In the genomic region with DNA sequence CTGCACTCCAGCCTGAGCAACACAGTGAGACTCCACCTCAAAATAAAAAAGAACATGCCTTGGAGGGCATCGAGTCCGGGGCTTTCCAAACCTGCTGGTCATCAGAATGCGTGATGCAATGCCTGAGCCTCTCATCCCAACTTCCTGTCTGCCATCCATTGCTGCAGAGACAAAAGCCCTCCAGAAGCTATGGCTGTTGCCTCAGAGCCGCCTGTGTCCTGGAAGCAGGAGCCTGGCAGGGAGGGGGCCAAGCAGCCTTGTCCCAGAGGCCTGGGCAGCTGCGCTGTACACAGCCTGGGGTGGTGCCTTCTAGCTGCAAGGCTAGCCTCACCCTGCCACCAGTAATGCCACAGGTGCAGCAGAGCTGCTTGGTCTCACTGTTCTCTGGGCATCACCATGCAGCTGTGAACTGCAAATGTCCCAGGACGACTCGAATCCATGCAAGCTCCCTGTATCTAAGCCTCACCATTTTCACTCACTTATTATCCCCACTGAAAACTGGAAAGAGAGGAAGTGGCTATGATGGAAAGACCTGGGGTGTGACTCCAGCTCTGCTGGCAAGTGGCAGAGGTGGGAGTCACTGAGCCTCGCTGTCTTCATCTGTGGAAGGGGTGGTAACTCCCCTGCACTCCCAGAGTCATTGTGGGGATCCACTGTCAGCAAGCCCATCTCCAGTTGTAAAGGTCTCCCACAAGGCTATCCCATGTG, we compare ENCODE assay signal across 26 cellular contexts. TPM values are rescaled to one million over a fixed set of nuclear protein-coding genes. Genes with fewer than 3 reads are reported as not detected.
A peak's percentile ranks its signal among the peaks of the same experiment; 100 is the strongest.
DNase-seq lines count a peak whose midpoint lies in the region; ATAC-seq and TF ChIP-seq lines count a peak whose summit lies in the region.
"Had no signal": no experiment of that assay in that cellular context is flagged by ENCODE, and none has a peak within 500 bp of the region (broad histone marks: within the 10 kb centered on the region; RNA-seq: fewer than 3 reads in every experiment).

No MANE protein-coding gene starts in this region.

- no peaks in the 10 kb centered on the region for H3K4me1 ChIP-seq in left ventricle myocardium inferior
- H3K4me1 ChIP-seq in endodermal cell (ENCODE audit: control insufficient read depth, insufficient read depth, low read length): no peaks in the 10 kb centered on the region
- peaks cover 14% of the 10 kb centered on the region for H3K4me1 ChIP-seq in lower lobe of right lung
- peaks cover 0 to 14% (median 7%) of the 10 kb centered on the region in 4 donors for H3K4me1 ChIP-seq in upper lobe of left lung
- H3K4me1 ChIP-seq in vagina: no peaks in the 10 kb centered on the region
- H3K4me1 ChIP-seq: colonic mucosa, neural progenitor cell had no signal

- no peak overlapping the region for H3K27ac ChIP-seq in left ventricle myocardium inferior (replicated peaks)
- no peak overlapping the region for H3K27ac ChIP-seq in endodermal cell (ENCODE audit: low read depth, low read length)
- peak overlapping the region; percentile 74 for H3K27ac ChIP-seq in lower lobe of right lung
- peak overlapping the region; percentile 53 to 90 (median 74) for H3K27ac ChIP-seq in upper lobe of left lung
- H3K27ac ChIP-seq in vagina: no peak overlapping the region
- H3K27ac ChIP-seq in WERI-Rb-1: no peak overlapping the region
- H3K27ac ChIP-seq: colonic mucosa, neural progenitor cell had no signal

- H3K36me3 ChIP-seq in left ventricle myocardium inferior (no peaks in the 10 kb centered on the region), endodermal cell (ENCODE audit: control insufficient read depth, insufficient read depth, low read length) (no peaks in the 10 kb centered on the region), lower lobe of right lung (peaks cover 10% of the 10 kb centered on the region), upper lobe of left lung (peaks cover 0 to 2% (median 0%) of the 10 kb centered on the region in 4 donors), vagina (no peaks in the 10 kb centered on the region), WERI-Rb-1 (peaks cover 15% of the 10 kb centered on the region; the same call in 1 of the 2 replicates)
- H3K36me3 ChIP-seq: colonic mucosa, MG63, neural progenitor cell, tibial nerve had no signal

- ATAC-seq in Right ventricle myocardium inferior (peak; percentile 15), lower lobe of right lung (peak; percentile 41 to 47), upper lobe of left lung (ENCODE audit: low FRiP score in 2 of 2) (peak in 1 of 2 donors; percentile 52)
- ATAC-seq: stimulated activated naive CD8-positive, alpha-beta T cell treated with anti-CD3 and anti-CD28 coated beads, Interleukin-15, amount 100 ng/mL, for 72 hours had no signal

- intact Hi-C loops in Right ventricle myocardium inferior (cut with DNase I): no loop called here
- intact Hi-C loops in left ventricle myocardium inferior (cut with micrococcal nuclease): no loop called here
- intact Hi-C loops in lower lobe of right lung (cut with DNase I): no loop called here
- intact Hi-C loops in vagina (cut with DNase I): no loop called here

- peak in 1 of 4 donors; percentile 6 for TF ChIP-seq EP300 in upper lobe of left lung (IDR thresholded peaks at IDR 0.05)

- H3K27me3 ChIP-seq in left ventricle myocardium inferior (ENCODE audit: low read depth) (peaks cover 70% of the 10 kb centered on the region), endodermal cell (ENCODE audit: control insufficient read depth, insufficient read depth, low read length, poor library complexity, severe bottlenecking) (peaks cover 16% of the 10 kb centered on the region), lower lobe of right lung (ENCODE audit: low read depth) (peaks cover 14% of the 10 kb centered on the region), upper lobe of left lung (no peaks in the 10 kb centered on the region), vagina (no peaks in the 10 kb centered on the region), WERI-Rb-1 (ENCODE audit: insufficient read depth, low read depth, severe bottlenecking) (no peaks in the 10 kb centered on the region)
- H3K27me3 ChIP-seq: colonic mucosa, MG63 had no signal

- H3K9me3 ChIP-seq in left ventricle myocardium inferior (replicated peaks) (no peaks in the 10 kb centered on the region), endodermal cell (ENCODE audit: control insufficient read depth, low read length) (no peaks in the 10 kb centered on the region), lower lobe of right lung (no peaks in the 10 kb centered on the region), upper lobe of left lung (no peaks in the 10 kb centered on the region), vagina (no peaks in the 10 kb centered on the region), WERI-Rb-1 (ENCODE audit: severe bottlenecking) (no peaks in the 10 kb centered on the region)
- H3K9me3 ChIP-seq: colonic mucosa, MG63, tibial nerve had no signal

- H3K27me3 Mint-ChIP-seq in endodermal cell (ENCODE audit: insufficient read depth): peaks cover 12% of the 10 kb centered on the region
- H3K27me3 Mint-ChIP-seq: IgD-negative memory B cell had no signal

- WGBS in endodermal cell (ENCODE audit: insufficient coverage in 1 of 2, insufficient read length in 1 of 2), 2 experiments: 85 to 90% methylated on average over 4 to 8 of the region's 8 CpGs
- WGBS in upper lobe of left lung, 2 donors: 62 to 88% methylated on average over 5 to 8 of the region's 8 CpGs

- H3K4me1 Mint-ChIP-seq in endodermal cell: peaks cover 8% of the 10 kb centered on the region
- H3K4me1 Mint-ChIP-seq: brain, neural progenitor cell had no signal

- no peak overlapping the region for H3K9ac ChIP-seq in endodermal cell (ENCODE audit: extremely low read depth, low read length, poor library complexity, severe bottlenecking)
- H3K9ac ChIP-seq: neural progenitor cell had no signal

- no peak for TF ChIP-seq CTCF in left ventricle myocardium inferior (IDR thresholded peaks at IDR 0.05; ENCODE audit: borderline replicate concordance)
- no peak for TF ChIP-seq CTCF in endodermal cell (conservative IDR thresholded peaks at IDR 0.05)
- no peak for TF ChIP-seq CTCF in lower lobe of right lung (IDR thresholded peaks at IDR 0.05)
- TF ChIP-seq CTCF in upper lobe of left lung (IDR thresholded peaks at IDR 0.05): no peak
- TF ChIP-seq CTCF in vagina (IDR thresholded peaks at IDR 0.05): no peak
- no peak for TF ChIP-seq CTCF in WERI-Rb-1 (IDR thresholded peaks at IDR 0.05; ENCODE audit: low read depth, low read length)

- no peak overlapping the region for H3K4me3 ChIP-seq in left ventricle myocardium inferior
- H3K4me3 ChIP-seq in endodermal cell (ENCODE audit: low read length): no peak overlapping the region
- no peak overlapping the region for H3K4me3 ChIP-seq in lower lobe of right lung
- no peak overlapping the region for H3K4me3 ChIP-seq in upper lobe of left lung
- H3K4me3 ChIP-seq in vagina: no peak overlapping the region
- H3K4me3 ChIP-seq in WERI-Rb-1 (ENCODE audit: low read depth, low read length): no peak overlapping the region
- H3K4me3 ChIP-seq: colonic mucosa, MG63, neural progenitor cell, tibial nerve had no signal

- H3K4me3 Mint-ChIP-seq in endodermal cell: no peak overlapping the region
- H3K4me3 Mint-ChIP-seq: activated T-cell treated with anti-CD3 and anti-CD28 coated beads, Interleukin-2, amount 50 U/mL, for 24 hours; brain; neural progenitor cell; stimulated activated naive CD8-positive, alpha-beta T cell treated with anti-CD3 and anti-CD28 coated beads, Interleukin-15, amount 100 ng/mL, for 72 hours had no signal

- H3K36me3 Mint-ChIP-seq in endodermal cell (ENCODE audit: low read depth): no peaks in the 10 kb centered on the region
- H3K36me3 Mint-ChIP-seq: brain, neural progenitor cell had no signal

- no peak for DNase-seq in Right ventricle myocardium inferior (ENCODE audit: missing footprints)
- DNase-seq in left ventricle myocardium inferior: no peak
- DNase-seq in endodermal cell: peak; percentile 28
- DNase-seq in lower lobe of right lung: peak; percentile 76
- peak; percentile 46 to 72 for DNase-seq in upper lobe of left lung
- DNase-seq in vagina (ENCODE audit: extremely low spot score in 2 of 2): no peak
- DNase-seq in WERI-Rb-1: no peak
- no peak for DNase-seq in SW 1271 (lab: John Stamatoyannopoulos, UW)
- DNase-seq: 8988T; activated CD4-positive, alpha-beta T cell treated with anti-CD3 and anti-CD28 coated beads for 1 hour; activated CD8-positive, alpha-beta memory T cell treated with anti-CD3 and anti-CD28 coated beads for 24 hours; activated T-cell treated with anti-CD3 and anti-CD28 coated beads, Interleukin-2, amount 50 U/mL, for 24 hours; colonic mucosa; COR-L47; glutamatergic neuron; GOT3; MG63; NCI-H1694 treated with DMSO at 0.1 percent for 48 hours; NCI-H2227 treated with DMSO at 0.1 percent for 48 hours; SHP77; stimulated activated CD4-positive, alpha-beta T cell treated with anti-CD3 and anti-CD28 coated beads, Interleukin-4, amount 100 ng/mL, for 1 hour; stimulated activated naive CD8-positive, alpha-beta T cell treated with anti-CD3 and anti-CD28 coated beads, Interleukin-15, amount 100 ng/mL, for 72 hours had no signal

- H3K9me3 Mint-ChIP-seq in endodermal cell: no peaks in the 10 kb centered on the region
- H3K9me3 Mint-ChIP-seq: activated T-cell treated with anti-CD3 and anti-CD28 coated beads, Interleukin-2, amount 50 U/mL, for 24 hours; brain; IgD-negative memory B cell; stimulated activated naive CD8-positive, alpha-beta T cell treated with anti-CD3 and anti-CD28 coated beads, Interleukin-15, amount 100 ng/mL, for 72 hours had no signal

- H3K27ac Mint-ChIP-seq in endodermal cell: no peak overlapping the region
- H3K27ac Mint-ChIP-seq: activated T-cell treated with anti-CD3 and anti-CD28 coated beads, Interleukin-2, amount 50 U/mL, for 24 hours; brain; neural progenitor cell had no signal

- TF ChIP-seq POLR2A in upper lobe of left lung (IDR thresholded peaks at IDR 0.05) (peak in 1 of 4 donors; percentile 38), vagina (IDR thresholded peaks at IDR 0.05) (no peak)

RNA-seq across cellular contexts. Expression of a gene that starts 7.0 kb away (rescaled TPM):
- total RNA-seq in Right ventricle myocardium inferior (7.3 TPM), left ventricle myocardium inferior (3.2 TPM), endodermal cell (1 to 10 TPM in 1 of 2 donors, under 1 TPM in 1; 0.31 to 1.1 TPM), lower lobe of right lung (222 TPM), upper lobe of left lung (100 to 1,000 TPM; 113 to 686 (median 280) TPM), vagina (22.8 TPM)
- 1.1 TPM for polyA plus RNA-seq in endodermal cell (2013, experiment 1 of 2)
- polyA plus RNA-seq in endodermal cell (2013, experiment 2 of 2): 1.6 TPM

Comparison
In these comparisons a context has a peak if more than half of its experiments do, and no peak if none do; other contexts are left out.
1. DNase-seq: peak in endodermal cell (single experiment), lower lobe of right lung (single experiment) and upper lobe of left lung (2 of 2); none in Right ventricle myocardium inferior (single experiment), left ventricle myocardium inferior (single experiment), vagina (0 of 2), WERI-Rb-1 (single experiment) and SW 1271 (0 of 2).
2. H3K27ac ChIP-seq: peak in lower lobe of right lung (single experiment) and upper lobe of left lung (4 of 4); none in left ventricle myocardium inferior (single experiment), endodermal cell (single experiment), vagina (single experiment) and WERI-Rb-1 (single experiment).